ENCODE assay signal across 9 cellular contexts in the genomic region with DNA sequence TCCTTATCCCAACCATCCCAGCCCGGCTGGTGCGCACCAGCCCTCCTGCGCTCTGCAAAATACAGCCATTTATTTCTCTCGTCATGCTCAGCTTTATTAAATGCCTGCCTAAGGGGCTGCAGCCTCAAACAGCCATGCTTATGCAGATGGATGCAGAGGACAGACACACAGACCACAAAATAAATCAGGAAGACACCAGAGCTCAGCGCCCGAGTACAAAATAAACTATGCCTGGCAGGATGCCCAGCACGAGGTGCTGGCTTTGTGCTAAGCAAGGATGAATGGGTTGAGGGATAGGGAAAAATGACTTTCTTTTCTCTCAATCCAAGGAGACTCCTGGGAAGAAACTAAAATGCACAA.
DNase-seq lines count a peak whose midpoint lies in the region; ATAC-seq and TF ChIP-seq lines count a peak whose summit lies in the region.
"Had no signal": no experiment of that assay in that cellular context is flagged by ENCODE, and none has a peak within 500 bp of the region (broad histone marks: within the 10 kb centered on the region; RNA-seq: fewer than 3 reads in every experiment).

No MANE protein-coding gene starts in this region.

- peak overlapping the region in 1 of 5 donors; percentile 58 for H3K27ac ChIP-seq in adrenal gland
- H3K27ac ChIP-seq in upper lobe of left lung = peak overlapping the region in 3 of 4 donors; percentile 9 to 27 (median 10)

- H3K4me3 ChIP-seq in adrenal gland = no peak overlapping the region
- peak overlapping the region in 1 of 4 donors; percentile 6 for H3K4me3 ChIP-seq in upper lobe of left lung

- H3K36me3 ChIP-seq in adrenal gland (replicated peaks in 1 of 2) = no peaks in the 10 kb centered on the region
- H3K36me3 ChIP-seq in upper lobe of left lung = no peaks in the 10 kb centered on the region

- DNase-seq in NCI-H187 (lab: John Stamatoyannopoulos, UW) = peak; percentile 25 to 34
- DNase-seq in NCI-H187 treated with DMSO at 0.1 percent for 48 hours (lab: John Stamatoyannopoulos, UW) = no peak
- peak; percentile 39 to 78 (median 51) for DNase-seq in adrenal gland
- peak; percentile 56 for DNase-seq in left kidney (ENCODE audit: low read depth, low spot score)
- peak in 1 of 2 donors; percentile 41 for DNase-seq in upper lobe of left lung
- no peak for DNase-seq in NCI-H128 (lab: John Stamatoyannopoulos, UW; ENCODE audit: unreplicated experiment)
- no peak for DNase-seq in progenitor cell of endocrine pancreas (ENCODE audit: low spot score, unreplicated experiment)
- DNase-seq: activated CD8-positive, alpha-beta memory T cell treated with anti-CD3 and anti-CD28 coated beads, Interleukin-2, amount 10 ng/mL, durations not matched to agents 7 days and 5 days had no signal

- no peak overlapping the region for H3K27ac Mint-ChIP-seq in progenitor cell of endocrine pancreas
- H3K27ac Mint-ChIP-seq: activated CD8-positive, alpha-beta memory T cell treated with anti-CD3 and anti-CD28 coated beads, Interleukin-2, amount 10 ng/mL, durations not matched to agents 7 days and 5 days had no signal

- no peak overlapping the region for H3K4me3 Mint-ChIP-seq in progenitor cell of endocrine pancreas (ENCODE audit: low read depth)
- H3K4me3 Mint-ChIP-seq: activated CD8-positive, alpha-beta memory T cell treated with anti-CD3 and anti-CD28 coated beads, Interleukin-2, amount 10 ng/mL, durations not matched to agents 7 days and 5 days had no signal

- TF ChIP-seq CTCF in adrenal gland (IDR thresholded peaks at IDR 0.05) (no peak), upper lobe of left lung (IDR thresholded peaks at IDR 0.05) (no peak), progenitor cell of endocrine pancreas (IDR thresholded peaks at IDR 0.05; ENCODE audit: unreplicated experiment) (no peak)

- H3K9me3 ChIP-seq in adrenal gland (replicated peaks in 1 of 3) (no peaks in the 10 kb centered on the region), upper lobe of left lung (no peaks in the 10 kb centered on the region)

- H3K9me3 Mint-ChIP-seq in progenitor cell of endocrine pancreas (ENCODE audit: low read depth) = no peaks in the 10 kb centered on the region

- H3K36me3 Mint-ChIP-seq in progenitor cell of endocrine pancreas (ENCODE audit: insufficient read depth) = no peaks in the 10 kb centered on the region
- H3K36me3 Mint-ChIP-seq: activated CD8-positive, alpha-beta memory T cell treated with anti-CD3 and anti-CD28 coated beads, Interleukin-2, amount 10 ng/mL, durations not matched to agents 7 days and 5 days had no signal

- H3K4me1 Mint-ChIP-seq in progenitor cell of endocrine pancreas (ENCODE audit: low read depth) = peaks cover 2% of the 10 kb centered on the region
- H3K4me1 Mint-ChIP-seq: activated CD8-positive, alpha-beta memory T cell treated with anti-CD3 and anti-CD28 coated beads, Interleukin-2, amount 10 ng/mL, durations not matched to agents 7 days and 5 days had no signal

- ATAC-seq in upper lobe of left lung (ENCODE audit: low FRiP score in 2 of 2) (peak in 1 of 2 donors; percentile 48), GM18907 (IDR thresholded peaks at IDR 0.05; ENCODE audit: unreplicated experiment) (no peak)
- ATAC-seq: activated CD8-positive, alpha-beta memory T cell treated with anti-CD3 and anti-CD28 coated beads, Interleukin-2, amount 10 ng/mL, durations not matched to agents 7 days and 5 days had no signal

- no peak for TF ChIP-seq POLR2A in adrenal gland (IDR thresholded peaks at IDR 0.05)
- TF ChIP-seq POLR2A in upper lobe of left lung (IDR thresholded peaks at IDR 0.05) = no peak

- peaks cover 14% of the 10 kb centered on the region for H3K27me3 ChIP-seq in adrenal gland
- H3K27me3 ChIP-seq in upper lobe of left lung = no peaks in the 10 kb centered on the region

- 23 to 32% (median 29%) methylated on average over 7 of the region's 7 CpGs for WGBS in adrenal gland, 4 donors
- 8 to 11% methylated on average over 5 to 7 of the region's 7 CpGs for WGBS in upper lobe of left lung, 2 donors

- intact Hi-C loops in adrenal gland (cut with DNase I) = no loop called here

- no peak for TF ChIP-seq EP300 in upper lobe of left lung (IDR thresholded peaks at IDR 0.05)

- peaks cover 0 to 5% of the 10 kb centered on the region in 2 donors for H3K4me1 ChIP-seq in adrenal gland (replicated peaks in 1 of 2)
- peaks cover 22 to 36% (median 25%) of the 10 kb centered on the region in 4 donors for H3K4me1 ChIP-seq in upper lobe of left lung

- H3K27me3 Mint-ChIP-seq in progenitor cell of endocrine pancreas = peaks cover 18% of the 10 kb centered on the region

Comparison
In these comparisons a context has a peak if more than half of its experiments do, and no peak if none do; other contexts are left out.
1. DNase-seq: peak in NCI-H187 (2 of 2), adrenal gland (7 of 7) and left kidney (single experiment); none in NCI-H187 treated with DMSO at 0.1 percent for 48 hours (single experiment), NCI-H128 (single experiment) and progenitor cell of endocrine pancreas (single experiment).